ENCODE assay signal across 7 cellular contexts in the genomic region with DNA sequence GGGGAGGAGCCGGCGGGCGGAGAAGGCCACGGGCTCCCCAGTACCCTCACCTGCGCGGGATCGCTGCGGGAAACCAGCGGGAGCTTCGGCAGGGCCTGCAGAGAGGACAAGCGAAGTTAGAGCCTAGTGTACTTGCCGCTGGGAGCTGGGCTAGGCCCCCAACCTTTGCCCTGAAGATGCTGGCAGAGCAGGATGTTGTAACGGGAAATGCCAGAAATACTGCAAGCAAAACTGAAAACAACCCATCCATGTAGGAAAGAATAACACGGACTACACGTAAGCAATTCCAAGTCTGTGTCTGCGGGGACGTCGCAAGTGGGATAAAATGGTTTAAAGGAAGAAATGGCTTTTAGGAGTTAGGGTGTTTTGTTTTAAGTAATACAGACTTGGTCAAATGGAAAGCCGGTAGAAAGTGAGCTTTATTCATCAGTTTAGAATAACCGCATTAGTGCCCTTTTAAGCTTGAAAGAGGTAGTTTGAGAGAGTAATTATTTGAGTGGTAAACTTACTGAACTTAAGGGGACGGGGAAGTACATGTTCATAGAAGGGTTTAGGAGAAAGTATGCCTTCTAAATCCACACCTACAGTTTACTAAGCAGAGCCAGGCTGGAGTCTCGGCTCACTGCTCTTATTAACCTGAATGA.
A peak's percentile ranks its signal among the peaks of the same experiment; 100 is the strongest.
DNase-seq lines count a peak whose midpoint lies in the region; TF ChIP-seq lines count a peak whose summit lies in the region.
"Not testable (repeated sequence)": the region's sequence is repeated elsewhere in the genome, so short reads cannot be mapped to it uniquely, and the experiment has no call there.

No MANE protein-coding gene starts in this region.

- WGBS in esophagus squamous epithelium, 2 donors: 5 to 6% methylated on average over 10 of the region's 22 CpGs
- WGBS in lower leg skin, 2 donors: 3% methylated on average over 10 to 12 of the region's 22 CpGs

- not testable (repeated sequence) for H3K9me3 Mint-ChIP-seq in T-helper 1 cell treated with Interleukin-12 subunit alpha and Interleukin-12 subunit beta and Interleukin-4 antibody, amounts not matched to agents 30 μg/mL and 1 μg/mL, for 36 hours

- H3K27ac ChIP-seq in ascending aorta (peak overlapping the region; percentile 89 to 99), esophagus squamous epithelium (peak overlapping the region; percentile 75 to 95 (median 82))

- H3K27ac Mint-ChIP-seq in T-helper 1 cell treated with Interleukin-12 subunit alpha and Interleukin-12 subunit beta and Interleukin-4 antibody, amounts not matched to agents 30 μg/mL and 1 μg/mL, for 36 hours: peak overlapping the region; percentile 49

- peaks cover 34% of the 10 kb centered on the region for H3K27me3 Mint-ChIP-seq in T-helper 1 cell treated with Interleukin-12 subunit alpha and Interleukin-12 subunit beta and Interleukin-4 antibody, amounts not matched to agents 30 μg/mL and 1 μg/mL, for 36 hours (ENCODE audit: low read depth)

- peak overlapping the region; percentile 66 for H3K4me3 Mint-ChIP-seq in T-helper 1 cell treated with Interleukin-12 subunit alpha and Interleukin-12 subunit beta and Interleukin-4 antibody, amounts not matched to agents 30 μg/mL and 1 μg/mL, for 36 hours

- peak; percentile 3 for DNase-seq in GM10266 (ENCODE audit: extremely low spot score)
- DNase-seq in MG63: peak; percentile 65
- DNase-seq in ascending aorta (ENCODE audit: low spot score in 2 of 2): peak in 1 of 2 donors; percentile 68
- not testable (repeated sequence) for DNase-seq in esophagus squamous epithelium (lab: John Stamatoyannopoulos, UW); lower leg skin (ENCODE audit: low spot score in 2 of 2)
- peak; percentile 74 for DNase-seq in renal cortical epithelial cell (ENCODE audit: low read depth)

- H3K4me1 ChIP-seq in ascending aorta, esophagus squamous epithelium: not testable (repeated sequence)

- H3K9me3 ChIP-seq in MG63, ascending aorta, esophagus squamous epithelium: not testable (repeated sequence)

- not testable (repeated sequence) for TF ChIP-seq CTCF in GM10266 (IDR thresholded peaks at IDR 0.05; ENCODE audit: control insufficient read depth, insufficient read depth, low read depth, missing control alignments); ascending aorta (IDR thresholded peaks at IDR 0.05); esophagus squamous epithelium (IDR thresholded peaks at IDR 0.05); lower leg skin (IDR thresholded peaks at IDR 0.05)

- H3K4me3 ChIP-seq in MG63 (peak overlapping the region; percentile 56), ascending aorta (peak overlapping the region; percentile 72 to 94), esophagus squamous epithelium (peak overlapping the region; percentile 46 to 82 (median 57)), lower leg skin (ENCODE audit: low read depth, poor library complexity, severe bottlenecking) (peak overlapping the region; percentile 43)

- H3K27me3 ChIP-seq in MG63, ascending aorta, esophagus squamous epithelium: not testable (repeated sequence)

- TF ChIP-seq POLR2A in esophagus squamous epithelium (IDR thresholded peaks at IDR 0.05); lower leg skin (IDR thresholded peaks at IDR 0.05): not testable (repeated sequence)

- intact Hi-C loops in ascending aorta (cut with DNase I); esophagus squamous epithelium (cut with DNase I); lower leg skin (cut with DNase I; ENCODE audit: low total_unique reads): not testable (repeated sequence)

- not testable (repeated sequence) for H3K36me3 Mint-ChIP-seq in T-helper 1 cell treated with Interleukin-12 subunit alpha and Interleukin-12 subunit beta and Interleukin-4 antibody, amounts not matched to agents 30 μg/mL and 1 μg/mL, for 36 hours (ENCODE audit: low read depth)

- not testable (repeated sequence) for H3K36me3 ChIP-seq in MG63, ascending aorta, esophagus squamous epithelium

- H3K4me1 Mint-ChIP-seq in T-helper 1 cell treated with Interleukin-12 subunit alpha and Interleukin-12 subunit beta and Interleukin-4 antibody, amounts not matched to agents 30 μg/mL and 1 μg/mL, for 36 hours (ENCODE audit: low read depth): not testable (repeated sequence)
